ENCODE assay signal across 10 cellular contexts in the genomic region with DNA sequence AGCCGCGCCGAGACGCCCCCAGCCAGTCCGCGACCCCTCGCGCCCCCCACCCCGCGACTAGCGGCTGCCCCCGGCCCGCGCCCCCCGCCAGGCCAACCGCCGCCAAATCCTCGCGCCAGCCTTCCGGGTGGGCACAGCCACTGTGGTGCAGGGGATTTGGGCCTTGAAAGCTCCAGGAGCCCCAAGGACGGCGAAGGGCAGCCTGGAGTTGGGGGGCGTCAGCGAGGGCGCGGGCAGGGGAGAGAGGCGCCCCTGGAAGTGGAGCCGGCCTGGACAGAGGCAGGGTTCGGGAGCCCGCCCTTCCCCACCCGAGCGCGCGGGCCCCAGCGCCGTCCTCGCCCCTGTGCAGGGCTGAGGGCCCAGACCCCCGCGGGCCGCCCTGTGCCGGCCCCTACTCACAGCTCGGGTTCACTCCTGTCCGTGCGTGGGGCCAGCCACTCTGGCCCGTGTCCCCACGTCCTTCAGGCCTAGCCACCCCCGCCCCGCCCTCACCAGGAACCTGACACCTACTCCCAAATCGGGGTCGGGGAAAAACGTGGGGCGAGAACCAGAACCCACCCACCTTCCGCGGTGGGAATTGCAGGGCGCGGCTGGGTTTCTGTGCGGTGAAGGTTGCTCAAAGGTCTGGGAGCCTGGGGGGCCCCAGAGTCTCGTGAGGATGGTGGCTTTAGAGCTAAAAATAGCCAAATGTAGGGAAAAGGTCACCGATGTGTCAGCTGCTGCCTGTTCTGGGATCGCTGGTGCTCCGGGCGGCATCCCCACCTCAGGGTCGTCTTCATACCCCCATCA. TPM values are rescaled to one million over a fixed set of nuclear protein-coding genes. Genes with fewer than 3 reads are reported as not detected.
DNase-seq lines count a peak whose midpoint lies in the region; ATAC-seq and TF ChIP-seq lines count a peak whose summit lies in the region.
"Had no signal": no experiment of that assay in that cellular context is flagged by ENCODE, and none has a peak within 500 bp of the region (broad histone marks: within the 10 kb centered on the region; RNA-seq: fewer than 3 reads in every experiment).

TSS of gene CPT1B (minus strand) at position 441 of the 789 bp plus-strand sequence. CDS start 512 bp downstream, outside the sequence.

- no peak within 1 kb of the TSS for H3K18ac ChIP-seq in mesenchymal stem cell (ENCODE audit: low read depth in 1 of 2, low read length in 2 of 2)

- H3K9ac ChIP-seq in colonic mucosa (ENCODE audit: low read depth in 2 of 2, low read length in 2 of 2) = peak within 1 kb of the TSS in 1 of 2 donors; percentile 8
- H3K9ac ChIP-seq in mesenchymal stem cell (ENCODE audit: low read length) = peak within 1 kb of the TSS; percentile 17

- peaks cover 30% of the 10 kb centered on the region for H3K4me1 Mint-ChIP-seq in activated CD4-positive, alpha-beta T cell treated with anti-CD3 and anti-CD28 coated beads, Interleukin-2, amount 10 ng/mL, durations not matched to agents 7 days and 5 days

- no peak for TF ChIP-seq POLR2A in GM18505 (IDR thresholded peaks at IDR 0.05; ENCODE audit: borderline replicate concordance, extremely low read depth, insufficient read depth, insufficient read length)

- H3K4me3 Mint-ChIP-seq in activated CD4-positive, alpha-beta T cell treated with anti-CD3 and anti-CD28 coated beads, Interleukin-2, amount 10 ng/mL, durations not matched to agents 7 days and 5 days = peak within 1 kb of the TSS; percentile 16
- H3K4me3 Mint-ChIP-seq: activated naive CD4-positive, alpha-beta T cell treated with anti-CD3 and anti-CD28 coated beads, Interleukin-2, amount 50 U/mL, for 24 hours had no signal

- no peak within 1 kb of the TSS for H2AFZ ChIP-seq in mesenchymal stem cell (ENCODE audit: low read depth, low read length)

- H3K27ac ChIP-seq in colonic mucosa (no peak within 1 kb of the TSS), mesenchymal stem cell (ENCODE audit: low read length, poor library complexity, severe bottlenecking) (no peak within 1 kb of the TSS), thymus (ENCODE audit: low read depth) (peak within 1 kb of the TSS; percentile 32)

- H3K4ac ChIP-seq in mesenchymal stem cell (ENCODE audit: low read depth in 1 of 2, low read length in 2 of 2) = no peak within 1 kb of the TSS

- CTCF ChIA-PET in activated CD4-positive, alpha-beta T cell treated with anti-CD3 and anti-CD28 coated beads, Interleukin-2, amount 10 ng/mL, durations not matched to agents 7 days and 5 days (lab: Charles Lee) = interaction anchor here (1.2 to 3.0 kb wide), 5 partner anchors 12 to 53 kb away, joined by 4 to 16 read pairs (median 6); partner anchors contain the start of genes SCO2 and SYCE3

- 89% methylated on average over 51 of the region's 63 CpGs for WGBS in mesenchymal stem cell
- WGBS in thymus = 56% methylated on average over 63 of the region's 63 CpGs

- peaks cover 16% of the 10 kb centered on the region for H3K79me1 ChIP-seq in mesenchymal stem cell (replicated peaks; ENCODE audit: low read length, poor library complexity, severe bottlenecking)

- H3K4me1 ChIP-seq in colonic mucosa = peaks cover 5% of the 10 kb centered on the region
- peaks cover 21% of the 10 kb centered on the region for H3K4me1 ChIP-seq in mesenchymal stem cell (ENCODE audit: control insufficient read depth, insufficient read depth, low read depth, low read length)
- peaks cover 3% of the 10 kb centered on the region for H3K4me1 ChIP-seq in thymus (ENCODE audit: control insufficient read depth, insufficient read depth, low read length)

- no peak within 1 kb of the TSS for H2BK5ac ChIP-seq in mesenchymal stem cell (ENCODE audit: low read depth, low read length, poor library complexity, severe bottlenecking)

- H3K14ac ChIP-seq in mesenchymal stem cell (ENCODE audit: low read length in 2 of 2) = no peak within 1 kb of the TSS

- DNase-seq in activated CD4-positive, alpha-beta T cell treated with anti-CD3 and anti-CD28 coated beads, Interleukin-2, amount 10 ng/mL, durations not matched to agents 7 days and 5 days = no peak
- DNase-seq in activated CD4-positive, alpha-beta T cell treated with anti-CD3 and anti-CD28 coated beads for 1 hour = no peak
- DNase-seq in colonic mucosa (no peak), mesenchymal stem cell (peak; percentile 10)
- DNase-seq: AML-193 had no signal

- POLR2A ChIA-PET in activated CD4-positive, alpha-beta T cell treated with anti-CD3 and anti-CD28 coated beads, Interleukin-2, amount 10 ng/mL, durations not matched to agents 7 days and 5 days (lab: Charles Lee) = no interaction called here

- TF ChIP-seq CTCF in colonic mucosa (IDR thresholded peaks at IDR 0.05) = no peak

- peaks cover 32% of the 10 kb centered on the region for H3K36me3 Mint-ChIP-seq in activated CD4-positive, alpha-beta T cell treated with anti-CD3 and anti-CD28 coated beads, Interleukin-2, amount 10 ng/mL, durations not matched to agents 7 days and 5 days (ENCODE audit: low read depth)
- H3K36me3 Mint-ChIP-seq: activated naive CD4-positive, alpha-beta T cell treated with anti-CD3 and anti-CD28 coated beads, Interleukin-2, amount 50 U/mL, for 24 hours had no signal

- H2AK5ac ChIP-seq in mesenchymal stem cell (ENCODE audit: low read length, severe bottlenecking) = no peak within 1 kb of the TSS

- no peaks in the 10 kb centered on the region for H3K9me3 Mint-ChIP-seq in activated CD4-positive, alpha-beta T cell treated with anti-CD3 and anti-CD28 coated beads, Interleukin-2, amount 10 ng/mL, durations not matched to agents 7 days and 5 days
- H3K9me3 Mint-ChIP-seq: activated naive CD4-positive, alpha-beta T cell treated with anti-CD3 and anti-CD28 coated beads, Interleukin-2, amount 50 U/mL, for 24 hours had no signal

- H3K27me3 ChIP-seq in colonic mucosa (no peaks in the 10 kb centered on the region), mesenchymal stem cell (ENCODE audit: control insufficient read depth in 1 of 2, insufficient read depth in 1 of 2, low read length in 2 of 2) (peaks cover 0 to 14% of the 10 kb centered on the region in 2 experiments), thymus (ENCODE audit: control insufficient read depth, insufficient read depth) (no peaks in the 10 kb centered on the region)

- H2BK15ac ChIP-seq in mesenchymal stem cell (ENCODE audit: low read depth, poor library complexity, severe bottlenecking) = no peak within 1 kb of the TSS

- ATAC-seq in GM18505 (IDR thresholded peaks at IDR 0.05; ENCODE audit: unreplicated experiment) (no peak), GM21526 (IDR thresholded peaks at IDR 0.05; ENCODE audit: low FRiP score, unreplicated experiment) (no peak), GM18502 (IDR thresholded peaks at IDR 0.05; ENCODE audit: poor library complexity, unreplicated experiment) (no peak)

- H3K4me3 ChIP-seq in colonic mucosa (no peak within 1 kb of the TSS), mesenchymal stem cell (ENCODE audit: insufficient read depth in 1 of 2, low read depth in 1 of 2, low read length in 2 of 2) (peak within 1 kb of the TSS in 1 of 2 experiments; percentile 18), thymus (ENCODE audit: low read length) (no peak within 1 kb of the TSS)

- intact Hi-C loops in colonic mucosa (cut with DNase I) = no loop called here

- H3K27me3 Mint-ChIP-seq in activated CD4-positive, alpha-beta T cell treated with anti-CD3 and anti-CD28 coated beads, Interleukin-2, amount 10 ng/mL, durations not matched to agents 7 days and 5 days = no peaks in the 10 kb centered on the region
- H3K27me3 Mint-ChIP-seq: activated naive CD4-positive, alpha-beta T cell treated with anti-CD3 and anti-CD28 coated beads, Interleukin-2, amount 50 U/mL, for 24 hours had no signal

- peak within 1 kb of the TSS; percentile 31 for H3K27ac Mint-ChIP-seq in activated CD4-positive, alpha-beta T cell treated with anti-CD3 and anti-CD28 coated beads, Interleukin-2, amount 10 ng/mL, durations not matched to agents 7 days and 5 days
- H3K27ac Mint-ChIP-seq: activated naive CD4-positive, alpha-beta T cell treated with anti-CD3 and anti-CD28 coated beads, Interleukin-2, amount 50 U/mL, for 24 hours had no signal

- H3K23ac ChIP-seq in mesenchymal stem cell (ENCODE audit: low read length in 2 of 2) = no peak within 1 kb of the TSS

- no peak within 1 kb of the TSS for H4K8ac ChIP-seq in mesenchymal stem cell (ENCODE audit: low read length)

- no peaks in the 10 kb centered on the region for H3K36me3 ChIP-seq in colonic mucosa
- H3K36me3 ChIP-seq in mesenchymal stem cell (ENCODE audit: control insufficient read depth in 1 of 2, insufficient read depth in 2 of 2, low read depth in 1 of 2, low read length in 2 of 2) = peaks cover 14 to 74% of the 10 kb centered on the region in 2 experiments
- H3K36me3 ChIP-seq in thymus (ENCODE audit: control insufficient read depth, insufficient read depth) = peaks cover 16% of the 10 kb centered on the region

- no peaks in the 10 kb centered on the region for H3K9me3 ChIP-seq in colonic mucosa
- H3K9me3 ChIP-seq in mesenchymal stem cell (ENCODE audit: control insufficient read depth, low read length) = no peaks in the 10 kb centered on the region
- H3K9me3 ChIP-seq in thymus (ENCODE audit: control insufficient read depth) = no peaks in the 10 kb centered on the region

- H4K91ac ChIP-seq in mesenchymal stem cell (ENCODE audit: low read length) = no peak within 1 kb of the TSS

- no peak within 1 kb of the TSS for H3K4me2 ChIP-seq in mesenchymal stem cell (ENCODE audit: low read length, poor library complexity, severe bottlenecking)

- peak within 1 kb of the TSS; percentile 11 for H2BK120ac ChIP-seq in mesenchymal stem cell (ENCODE audit: low read depth, low read length)

- H2BK12ac ChIP-seq in mesenchymal stem cell (ENCODE audit: low read length in 2 of 2) = no peak within 1 kb of the TSS

RNA-seq across cellular contexts. Expression of gene CPT1B, which starts in this region (rescaled TPM):
- 100 to 1,000 TPM; 107 to 113 TPM for total RNA-seq in activated CD4-positive, alpha-beta T cell treated with anti-CD3 and anti-CD28 coated beads, Interleukin-2, amount 10 ng/mL, durations not matched to agents 7 days and 5 days
- total RNA-seq in colonic mucosa = 10 to 100 TPM; 20.1 to 21.7 TPM
- polyA plus RNA-seq in mesenchymal stem cell (2013, experiment 1 of 2) = 8.8 TPM
- 8.1 TPM for polyA plus RNA-seq in mesenchymal stem cell (2013, experiment 2 of 2)
- polyA plus RNA-seq in thymus = 74.1 TPM

Comparison
In these comparisons a context has a peak if more than half of its experiments do, and no peak if none do; other contexts are left out.
1. RNA of gene CPT1B (total RNA-seq): 107 to 113 TPM in activated CD4-positive, alpha-beta T cell treated with anti-CD3 and anti-CD28 coated beads, Interleukin-2, amount 10 ng/mL, durations not matched to agents 7 days and 5 days; 20.1 to 21.7 TPM in colonic mucosa; every median in the first group is over 4 times any median in the second.